Comparison of ENCODE assay signal across 33 cellular contexts in genomic region chr12:110819150-110819549, GRCh38. TPM values are rescaled to one million over a fixed set of nuclear protein-coding genes. Genes with fewer than 3 reads are reported as not detected.
"Had no signal": no experiment of that assay in that cellular context is flagged by ENCODE, and none has a peak within 500 bp of the region (broad histone marks: within the 10 kb centered on the region; RNA-seq: fewer than 3 reads in every experiment).

No MANE protein-coding gene starts in this region.

- H3K4me3 Mint-ChIP-seq: stimulated activated effector memory CD8-positive, alpha-beta T cell treated with anti-CD3 and anti-CD28 coated beads, Interleukin-12 subunit alpha, Interleukin-12 subunit beta, amount 100 ng/mL, for 72 hours; stimulated activated memory B cell treated with anti-CD40 and anti-IgM and Interleukin-4, amounts not matched to agents 10 μg/mL and 1 μg/mL and 100 μg/mL, for 72 hours; stimulated activated naive B cell treated with anti-CD40 and anti-IgM and Interleukin-4, amounts not matched to agents 10 μg/mL and 1 μg/mL and 100 μg/mL, for 72 hours; stimulated activated naive CD8-positive, alpha-beta T cell treated with anti-CD3 and anti-CD28 coated beads, Interleukin-15, amount 100 ng/mL, for 72 hours; stimulated activated naive CD8-positive, alpha-beta T cell treated with anti-CD3 and anti-CD28 coated beads, Interleukin-15, Interleukin-2, amounts not matched to agents 100 ng/mL and 50 ng/mL, for 24 hours; type B pancreatic cell had no signal

- H3K36me3 Mint-ChIP-seq: stimulated activated effector memory CD8-positive, alpha-beta T cell treated with anti-CD3 and anti-CD28 coated beads, Interleukin-12 subunit alpha, Interleukin-12 subunit beta, amount 100 ng/mL, for 72 hours; stimulated activated memory B cell treated with anti-CD40 and anti-IgM and Interleukin-4, amounts not matched to agents 10 μg/mL and 1 μg/mL and 100 μg/mL, for 72 hours; stimulated activated naive B cell treated with anti-CD40 and anti-IgM and Interleukin-4, amounts not matched to agents 10 μg/mL and 1 μg/mL and 100 μg/mL, for 72 hours; type B pancreatic cell had no signal

- H3K4me1 ChIP-seq: stomach, suprapubic skin, testis, thyroid gland, tibial artery, tibial nerve, upper lobe of left lung, upper lobe of right lung, uterus, vagina had no signal

- H3K9me3 ChIP-seq: stomach, suprapubic skin, testis, thoracic aorta, thyroid gland, tibial artery, tibial nerve, transverse colon, upper lobe of left lung, upper lobe of right lung, uterus, vagina had no signal

- DNase-seq: stimulated activated CD4-positive, alpha-beta T cell treated with anti-CD3 and anti-CD28 coated beads, Interleukin-2, amount 100 ng/mL, for 48 hours; stimulated activated CD4-positive, alpha-beta T cell treated with anti-CD3 and anti-CD28 coated beads, Interleukin-4, amount 100 ng/mL, for 1 hour; stimulated activated CD4-positive, alpha-beta T cell treated with anti-CD3 and anti-CD28 coated beads, Interleukin-4, amount 100 ng/mL, for 24 hours; stimulated activated CD4-positive, alpha-beta T cell treated with anti-CD3 and anti-CD28 coated beads, Interleukin-4, amount 100 ng/mL, for 4 hours; stimulated activated CD8-positive, alpha-beta memory T cell treated with anti-CD3 and anti-CD28 coated beads, Interleukin-4, amount 100 ng/mL, for 48 hours; stimulated activated naive B cell treated with anti-CD40 and anti-IgM and Interleukin-4, amounts not matched to agents 10 μg/mL and 1 μg/mL and 100 μg/mL, for 72 hours; stimulated activated naive CD4-positive, alpha-beta T cell; stimulated activated naive CD4-positive, alpha-beta T cell treated with Interleukin-2 at 50 U/mL for 16 hours; stimulated activated naive CD8-positive, alpha-beta T cell treated with anti-CD3 and anti-CD28 coated beads, Interleukin-15, amount 100 ng/mL, for 72 hours; stimulated activated naive CD8-positive, alpha-beta T cell treated with anti-CD3 and anti-CD28 coated beads, Interleukin-15, Interleukin-2, amounts not matched to agents 100 U/mL and 50 U/mL, for 24 hours; stomach; substantia nigra; testis; thyroid gland; tibial artery; transverse colon; trophoblast cell; upper lobe of left lung; upper lobe of right lung; uterus had no signal

- FAIRE-seq: urothelium cell line had no signal

- H3K4me1 Mint-ChIP-seq: stimulated activated effector memory CD8-positive, alpha-beta T cell treated with anti-CD3 and anti-CD28 coated beads, Interleukin-12 subunit alpha, Interleukin-12 subunit beta, amount 100 ng/mL, for 72 hours; stimulated activated naive CD8-positive, alpha-beta T cell treated with anti-CD3 and anti-CD28 coated beads, Interleukin-15, amount 100 ng/mL, for 72 hours had no signal

- H3K4me3 ChIP-seq: stomach, suprapubic skin, testis, thoracic aorta, thyroid gland, tibial artery, tibial nerve, transverse colon, upper lobe of left lung, upper lobe of right lung, uterus, vagina had no signal

- H3K27ac ChIP-seq: stomach, suprapubic skin, testis, thoracic aorta, thyroid gland, tibial artery, tibial nerve, upper lobe of left lung, upper lobe of right lung, uterus, vagina had no signal

- H3K9me3 Mint-ChIP-seq: stimulated activated effector memory CD8-positive, alpha-beta T cell treated with anti-CD3 and anti-CD28 coated beads, Interleukin-12 subunit alpha, Interleukin-12 subunit beta, amount 100 ng/mL, for 72 hours; stimulated activated memory B cell treated with anti-CD40 and anti-IgM and Interleukin-4, amounts not matched to agents 10 μg/mL and 1 μg/mL and 100 μg/mL, for 72 hours; stimulated activated naive CD8-positive, alpha-beta T cell treated with anti-CD3 and anti-CD28 coated beads, Interleukin-15, Interleukin-2, amounts not matched to agents 100 ng/mL and 50 ng/mL, for 24 hours; type B pancreatic cell had no signal

- H3K36me3 ChIP-seq: stomach, suprapubic skin, thoracic aorta, thyroid gland, tibial artery, tibial nerve, transverse colon, upper lobe of left lung, upper lobe of right lung, uterus, vagina had no signal

- ATAC-seq: stimulated activated effector memory CD8-positive, alpha-beta T cell treated with anti-CD3 and anti-CD28 coated beads, Interleukin-12 subunit alpha, Interleukin-12 subunit beta, amount 100 ng/mL, for 72 hours; stimulated activated memory B cell treated with anti-CD40 and anti-IgM and Interleukin-4, amounts not matched to agents 10 μg/mL and 1 μg/mL and 100 μg/mL, for 72 hours; stimulated activated naive B cell treated with anti-CD40 and anti-IgM and Interleukin-4, amounts not matched to agents 10 μg/mL and 1 μg/mL and 100 μg/mL, for 72 hours; stimulated activated naive CD8-positive, alpha-beta T cell treated with anti-CD3 and anti-CD28 coated beads, Interleukin-15, amount 100 ng/mL, for 72 hours; stimulated activated naive CD8-positive, alpha-beta T cell treated with anti-CD3 and anti-CD28 coated beads, Interleukin-15, Interleukin-2, amounts not matched to agents 100 U/mL and 50 U/mL, for 24 hours; upper lobe of right lung had no signal

- H3K27me3 Mint-ChIP-seq: stimulated activated memory B cell treated with anti-CD40 and anti-IgM and Interleukin-4, amounts not matched to agents 10 μg/mL and 1 μg/mL and 100 μg/mL, for 72 hours; stimulated activated naive B cell treated with anti-CD40 and anti-IgM and Interleukin-4, amounts not matched to agents 10 μg/mL and 1 μg/mL and 100 μg/mL, for 72 hours had no signal

- H3K27ac Mint-ChIP-seq: stimulated activated effector memory CD8-positive, alpha-beta T cell treated with anti-CD3 and anti-CD28 coated beads, Interleukin-12 subunit alpha, Interleukin-12 subunit beta, amount 100 ng/mL, for 72 hours; stimulated activated memory B cell treated with anti-CD40 and anti-IgM and Interleukin-4, amounts not matched to agents 10 μg/mL and 1 μg/mL and 100 μg/mL, for 72 hours; stimulated activated naive B cell treated with anti-CD40 and anti-IgM and Interleukin-4, amounts not matched to agents 10 μg/mL and 1 μg/mL and 100 μg/mL, for 72 hours; stimulated activated naive CD8-positive, alpha-beta T cell treated with anti-CD3 and anti-CD28 coated beads, Interleukin-15, amount 100 ng/mL, for 72 hours; stimulated activated naive CD8-positive, alpha-beta T cell treated with anti-CD3 and anti-CD28 coated beads, Interleukin-15, Interleukin-2, amounts not matched to agents 100 ng/mL and 50 ng/mL, for 24 hours; type B pancreatic cell had no signal

- H3K27me3 ChIP-seq: stomach, suprapubic skin, testis, thyroid gland, tibial nerve, transverse colon, upper lobe of left lung, upper lobe of right lung, uterus, vagina had no signal

RNA-seq across cellular contexts. Expression of gene CCDC63, which starts 27.6 kb away (rescaled TPM):
- total RNA-seq: stomach, subcutaneous adipose tissue, suprapubic skin, temporal lobe, thoracic aorta, thyroid gland, tibial nerve, transverse colon, upper lobe of left lung, upper lobe of right lung, ureter, urinary bladder, uterus, vagina had no signal
- polyA plus RNA-seq: stomach, urinary bladder had no signal
